8 cellular contexts compared by ENCODE assay signal in the genomic region with DNA sequence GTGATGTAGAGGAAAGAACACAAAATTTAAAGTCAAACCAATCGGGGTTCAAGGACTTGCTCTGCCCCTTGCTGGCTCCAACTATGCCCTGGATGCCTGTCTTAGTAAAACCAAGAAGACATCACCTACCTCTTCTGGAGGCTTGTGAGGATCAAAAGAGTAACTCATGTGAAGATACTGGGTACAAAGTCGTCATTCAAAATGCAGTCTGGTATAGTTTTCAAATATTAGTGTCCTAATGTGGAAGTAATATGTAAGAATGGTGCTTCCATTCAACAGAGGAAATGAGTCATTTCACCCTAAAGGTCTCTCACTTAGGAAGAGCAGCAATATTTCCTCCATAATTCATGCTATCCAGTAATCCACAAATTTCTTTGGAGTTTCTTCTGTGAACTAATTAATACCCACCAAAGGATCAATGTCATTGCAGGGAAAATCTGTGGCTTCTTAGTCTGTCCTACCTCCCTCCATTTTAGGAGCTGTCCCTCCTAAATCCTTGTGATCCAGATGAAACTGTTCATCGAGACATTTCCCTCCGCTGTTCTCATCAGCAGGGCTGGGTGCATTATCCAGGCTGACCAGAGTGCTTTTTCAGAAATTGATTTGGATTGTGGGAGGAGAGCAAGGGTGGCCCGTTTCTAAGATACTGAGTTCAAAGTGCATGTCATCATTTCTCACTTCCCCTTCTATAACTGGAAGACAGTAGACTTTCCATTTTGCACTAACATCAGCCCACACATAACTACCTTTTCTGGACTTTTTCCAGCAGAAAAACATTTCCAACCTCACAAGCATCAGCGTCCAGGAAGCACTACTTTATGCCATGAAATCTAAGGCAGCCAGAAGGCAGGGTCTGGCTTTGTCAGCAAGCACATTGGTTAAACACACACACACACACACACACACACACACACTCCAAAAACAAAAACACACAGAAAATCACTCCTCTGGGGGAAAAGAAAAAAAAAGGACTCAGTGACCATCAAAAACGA.
DNase-seq lines count a peak whose midpoint lies in the region; ATAC-seq and TF ChIP-seq lines count a peak whose summit lies in the region.

No MANE protein-coding gene starts in this region.

- DNase-seq in AML-193 (lab: John Stamatoyannopoulos, UW) (peak; percentile 58 to 61), kidney glomerular epithelial cell (lab: John Stamatoyannopoulos, UW) (peak; percentile 31), ureter (ENCODE audit: low spot score) (no peak), NCI-H510A (lab: John Stamatoyannopoulos, UW) (no peak), NCI-H524 (lab: John Stamatoyannopoulos, UW) (no peak)

- ATAC-seq in GM18909 (IDR thresholded peaks at IDR 0.05; ENCODE audit: poor library complexity, unreplicated experiment) (peak; percentile 69), HG03095 (IDR thresholded peaks at IDR 0.05; ENCODE audit: unreplicated experiment) (peak; percentile 63), SK-N-SH treated with all-trans-retinoic acid at 6 μM for 48 hours (peak; percentile 79)

TF ChIP-seq in SK-N-SH treated with all-trans-retinoic acid at 6 μM for 48 hours, 23 proteins besides CTCF, POLR2A, EP300 and RAD21:
- TF ChIP-seq CSDC2 (CRISPR knock-in tag; IDR thresholded peaks at IDR 0.05), result no peak
- 0 out of 2 replicates have a peak, but pooled peaks have one; percentile 26 for TF ChIP-seq TCF4 (CRISPR knock-in tag; IDR thresholded peaks at IDR 0.05; ENCODE audit: borderline replicate concordance)
- no peak for TF ChIP-seq OSR1 (CRISPR knock-in tag; IDR thresholded peaks at IDR 0.05)

Comparison
In these comparisons a context has a peak if more than half of its experiments do, and no peak if none do; other contexts are left out.
1. DNase-seq: peak in AML-193 (2 of 2) and kidney glomerular epithelial cell (single experiment); none in ureter (single experiment), NCI-H510A (single experiment) and NCI-H524 (0 of 2).
2. Peak in every context shown above with its lines, with median percentiles within 50 percentile points of each other: ATAC-seq.